Comparison of ENCODE assay signal across 7 cellular contexts in genomic region chr3:186614266-186614596, GRCh38. TPM values are rescaled to one million over a fixed set of nuclear protein-coding genes. Genes with fewer than 3 reads are reported as not detected.
DNase-seq lines count a peak whose midpoint lies in the region; ATAC-seq and TF ChIP-seq lines count a peak whose summit lies in the region.
"Had no signal": no experiment of that assay in that cellular context is flagged by ENCODE, and none has a peak within 500 bp of the region (broad histone marks: within the 10 kb centered on the region; RNA-seq: fewer than 3 reads in every experiment).

No MANE protein-coding gene starts in this region.

- H3K9me3 Mint-ChIP-seq in Caco-2 (ENCODE audit: unreplicated experiment) = peaks cover under 1% of the 10 kb centered on the region
- H3K9me3 Mint-ChIP-seq in activated naive CD8-positive, alpha-beta T cell treated with anti-CD3 and anti-CD28 coated beads for 36 hours = no peaks in the 10 kb centered on the region

- WGBS in heart left ventricle, 4 donors = 28 to 56% (median 49%) methylated on average over 6 of the region's 6 CpGs

- TF ChIP-seq CTCF in A673 (conservative IDR thresholded peaks at IDR 0.05; ENCODE audit: low read depth, low read length) = no peak
- no peak for TF ChIP-seq CTCF in Caco-2 (IDR thresholded peaks at IDR 0.05; ENCODE audit: insufficient read depth in 1 of 2, low read depth in 1 of 2, low read length in 1 of 2, severe bottlenecking in 1 of 2, unreplicated experiment in 1 of 2)
- TF ChIP-seq CTCF in heart left ventricle (IDR thresholded peaks at IDR 0.05) = no peak

- H3K4me3 ChIP-seq in A673 (ENCODE audit: low read depth, low read length, poor library complexity, severe bottlenecking) = peak overlapping the region; percentile 34
- H3K4me3 ChIP-seq in Caco-2 (ENCODE audit: low read depth, low read length) = peak overlapping the region; percentile 33
- no peak overlapping the region for H3K4me3 ChIP-seq in heart left ventricle
- H3K4me3 ChIP-seq: GM23248 had no signal

- H3K4me1 Mint-ChIP-seq in Caco-2 (ENCODE audit: low read depth, unreplicated experiment) = peaks cover 26% of the 10 kb centered on the region
- peaks cover 20% of the 10 kb centered on the region for H3K4me1 Mint-ChIP-seq in activated naive CD8-positive, alpha-beta T cell treated with anti-CD3 and anti-CD28 coated beads for 36 hours

- DNase-seq in A673 (ENCODE audit: low spot score) (peak; percentile 53), Caco-2 (no peak), heart left ventricle (no peak), NCI-H345 treated with DMSO at 0.1 percent for 48 hours (lab: John Stamatoyannopoulos, UW; ENCODE audit: unreplicated experiment) (no peak)
- no peak for DNase-seq in activated naive CD8-positive, alpha-beta T cell treated with anti-CD3 and anti-CD28 coated beads for 36 hours

- CTCF ChIA-PET in A673 (lab: Charles Lee) = interaction anchor here (0.6 to 1.9 kb wide), 14 partner anchors 11 to 1005 kb away, joined by 3 to 11 read pairs (median 4); partner anchors contain the start of genes DNAJB11 and RPL39L
- CTCF ChIA-PET in Caco-2 (lab: Charles Lee) = interaction anchor here (0.6 to 3.2 kb wide), 18 partner anchors 14 to 530 kb away, joined by 3 to 14 read pairs (median 4); partner anchors contain the start of genes DNAJB11, EIF4A2 and KNG1

- H3K27ac Mint-ChIP-seq in Caco-2 (ENCODE audit: unreplicated experiment) = no peak overlapping the region
- H3K27ac Mint-ChIP-seq in activated naive CD8-positive, alpha-beta T cell treated with anti-CD3 and anti-CD28 coated beads for 36 hours = peak overlapping the region; percentile 57

- no peaks in the 10 kb centered on the region for H3K36me3 ChIP-seq in A673 (ENCODE audit: insufficient read depth, low read length, poor library complexity, severe bottlenecking)
- H3K36me3 ChIP-seq in Caco-2 (ENCODE audit: control insufficient read depth, insufficient read depth, low read length) = 0 out of 2 replicates have a peak, but pooled peaks cover 4% of the 10 kb centered on the region
- H3K36me3 ChIP-seq in heart left ventricle = no peaks in the 10 kb centered on the region

- intact Hi-C loops in A673 (cut with micrococcal nuclease; ENCODE audit: unreplicated experiment) (loop anchor here (2.0 to 10.0 kb wide), 3 partner anchors 25 to 632 kb away; partner anchors contain the start of gene EIF4A2), Caco-2 (cut with micrococcal nuclease; ENCODE audit: unreplicated experiment) (loop anchor here (1.0 kb wide), 2 partner anchors 25 to 63 kb away; no protein-coding TSS in a partner anchor), heart left ventricle (cut with DNase I) (loop anchor here (2.0 to 10.0 kb wide), 7 partner anchors 138 to 1101 kb away; no protein-coding TSS in a partner anchor)

- TF ChIP-seq POLR2A in heart left ventricle (IDR thresholded peaks at IDR 0.05) = no peak

- H3K27ac ChIP-seq in A673 (ENCODE audit: low read depth, low read length, poor library complexity, severe bottlenecking) (peak overlapping the region; percentile 87), heart left ventricle (no peak overlapping the region)
- H3K27ac ChIP-seq: GM23248 had no signal

- H3K27me3 ChIP-seq in A673 (replicated peaks; ENCODE audit: insufficient read depth, low read depth, low read length, poor library complexity) (no peaks in the 10 kb centered on the region), Caco-2 (replicated peaks; ENCODE audit: control insufficient read depth, insufficient read depth, low read length) (no peaks in the 10 kb centered on the region), heart left ventricle (peaks cover 0 to 44% (median 0%) of the 10 kb centered on the region in 9 donors)

- H3K27me3 Mint-ChIP-seq in Caco-2 (ENCODE audit: insufficient read depth, unreplicated experiment) = no peaks in the 10 kb centered on the region
- peaks cover 24% of the 10 kb centered on the region for H3K27me3 Mint-ChIP-seq in activated naive CD8-positive, alpha-beta T cell treated with anti-CD3 and anti-CD28 coated beads for 36 hours

- H3K4me1 ChIP-seq in A673 (ENCODE audit: insufficient read depth, low read length, poor library complexity, severe bottlenecking) (peaks cover 35% of the 10 kb centered on the region), Caco-2 (peaks cover 14% of the 10 kb centered on the region; the same call in 1 of the 2 replicates), heart left ventricle (peaks cover 0 to 19% (median 4%) of the 10 kb centered on the region in 12 donors)

- POLR2A ChIA-PET in A673 (lab: Charles Lee; ENCODE audit: low non-redundant PET) (interaction anchor here (0.7 kb wide), 1 partner anchor 551 kb away, joined by 3 read pairs; no protein-coding TSS in a partner anchor), Caco-2 (lab: Charles Lee) (interaction anchor here (0.5 to 1.3 kb wide), 4 partner anchors 47 to 984 kb away, joined by 3 read pairs; partner anchors contain the start of genes EIF4A2 and TBCCD1)

- BruUV-seq in A673 (replicated peaks; lab: Mats Ljungman, UMichigan) (TSS peak; percentile 88), Caco-2 (replicated peaks; lab: Mats Ljungman, UMichigan) (no TSS peak)

- no peaks in the 10 kb centered on the region for H3K9me3 ChIP-seq in A673 (ENCODE audit: low read depth, low read length, poor library complexity, severe bottlenecking)
- no peaks in the 10 kb centered on the region for H3K9me3 ChIP-seq in Caco-2
- no peaks in the 10 kb centered on the region for H3K9me3 ChIP-seq in heart left ventricle

- ATAC-seq in heart left ventricle = no peak
- no peak for ATAC-seq in HG02870 (IDR thresholded peaks at IDR 0.05; ENCODE audit: unreplicated experiment)

- peaks cover 6% of the 10 kb centered on the region for H3K36me3 Mint-ChIP-seq in Caco-2 (ENCODE audit: insufficient read depth, unreplicated experiment)
- H3K36me3 Mint-ChIP-seq in activated naive CD8-positive, alpha-beta T cell treated with anti-CD3 and anti-CD28 coated beads for 36 hours = no peaks in the 10 kb centered on the region

- H3K4me3 Mint-ChIP-seq in Caco-2 (ENCODE audit: unreplicated experiment) = peak overlapping the region; percentile 10
- H3K4me3 Mint-ChIP-seq in activated naive CD8-positive, alpha-beta T cell treated with anti-CD3 and anti-CD28 coated beads for 36 hours = peak overlapping the region; percentile 46

RNA-seq across cellular contexts. Expression of gene AHSG, which starts 1.4 kb away (rescaled TPM):
- total RNA-seq in A673 (2021) = 3.2 and 4.9 TPM in 2 replicates
- 222 and 237 TPM in 2 replicates for total RNA-seq in Caco-2 (2022)
- not detected for total RNA-seq in activated naive CD8-positive, alpha-beta T cell treated with anti-CD3 and anti-CD28 coated beads for 36 hours
- not detected for total RNA-seq in heart left ventricle
- under 1 TPM in 1 of 2 donors, not detected in 1; 0.06 TPM for polyA plus RNA-seq in heart left ventricle
- total RNA-seq: GM23248 had no signal
- polyA plus RNA-seq: GM23248 had no signal

RNA-seq across cellular contexts. Expression of gene FETUB, which starts 26.0 kb away (rescaled TPM):
- total RNA-seq in A673 (2021) = not detected in 2 replicates
- 0.30 TPM in 1 of 2 replicates, not detected in the other for total RNA-seq in Caco-2 (2022)
- not detected for total RNA-seq in activated naive CD8-positive, alpha-beta T cell treated with anti-CD3 and anti-CD28 coated beads for 36 hours
- under 1 TPM in 1 of 9 donors, not detected in 8; 0.14 TPM for total RNA-seq in heart left ventricle
- polyA plus RNA-seq in heart left ventricle = not detected
- total RNA-seq: GM23248 had no signal
- polyA plus RNA-seq: GM23248 had no signal

RNA-seq across cellular contexts. Expression of gene DNAJB11, which starts 43.7 kb away (rescaled TPM):
- total RNA-seq in A673 (2021) (94.1 and 103 TPM in 2 replicates), Caco-2 (2022) (93.1 and 95.7 TPM in 2 replicates), heart left ventricle (10 to 100 TPM; 17.3 to 37.7 (median 25.2) TPM)
- 10 to 100 TPM; 51.7 to 53.9 TPM for total RNA-seq in activated naive CD8-positive, alpha-beta T cell treated with anti-CD3 and anti-CD28 coated beads for 36 hours
- polyA plus RNA-seq in heart left ventricle = 100 to 1,000 TPM in 1 of 2 donors, 10 to 100 TPM in 1; 33.7 to 151 TPM

RNA-seq across cellular contexts. Expression of gene TBCCD1, which starts 47.1 kb away (rescaled TPM):
- 19.4 and 20.1 TPM in 2 replicates for total RNA-seq in A673 (2021)
- total RNA-seq in Caco-2 (2022) = 14.5 and 14.7 TPM in 2 replicates
- total RNA-seq in activated naive CD8-positive, alpha-beta T cell treated with anti-CD3 and anti-CD28 coated beads for 36 hours = 10 to 100 TPM; 12.7 to 15.4 TPM
- total RNA-seq in heart left ventricle = 1 to 10 TPM; 6.2 to 9.8 (median 7.6) TPM
- 10 to 100 TPM in 1 of 2 donors, 1 to 10 TPM in 1; 2.9 to 10.3 TPM for polyA plus RNA-seq in heart left ventricle

RNA-seq across cellular contexts. Expression of gene HRG, which starts 51.6 kb away (rescaled TPM):
- total RNA-seq in A673 (2021) (not detected in 2 replicates), Caco-2 (2022) (0.12 TPM in 1 of 2 replicates, not detected in the other), heart left ventricle (not detected)
- total RNA-seq in activated naive CD8-positive, alpha-beta T cell treated with anti-CD3 and anti-CD28 coated beads for 36 hours = not detected
- polyA plus RNA-seq in heart left ventricle = under 1 TPM in 1 of 2 donors, not detected in 1; 0.04 TPM
- total RNA-seq: GM23248 had no signal
- polyA plus RNA-seq: GM23248 had no signal

Comparison
In these comparisons a context has a peak if more than half of its experiments do, and no peak if none do; other contexts are left out.
1. H3K4me3 ChIP-seq: peak in A673 (single experiment) and Caco-2 (single experiment); none in heart left ventricle (0 of 12).
2. RNA of gene AHSG, which starts 1.4 kb away (total RNA-seq): 222 to 237 TPM in Caco-2; 3.2 to 4.9 TPM in A673, not detected in activated naive CD8-positive, alpha-beta T cell treated with anti-CD3 and anti-CD28 coated beads for 36 hours and not detected in heart left ventricle; every median in the first group is over 10 times any median in the second.